ENCODE assay signal across 8 cellular contexts in genomic region chr3:143972495-143973351, GRCh38. TPM values are rescaled to one million over a fixed set of nuclear protein-coding genes. Genes with fewer than 3 reads are reported as not detected.
DNase-seq lines count a peak whose midpoint lies in the region; ATAC-seq and TF ChIP-seq lines count a peak whose summit lies in the region.

No MANE protein-coding gene starts in this region.

- H2BK15ac ChIP-seq in IMR-90 (ENCODE audit: low read depth, low read length), result no peak overlapping the region

- H3K27me3 ChIP-seq in IMR-90 (ENCODE audit: control insufficient read depth, insufficient read depth, low read length) (no peaks in the 10 kb centered on the region), PC-3 (ENCODE audit: low read length) (no peaks in the 10 kb centered on the region), esophagus muscularis mucosa (no peaks in the 10 kb centered on the region), muscle layer of duodenum (ENCODE audit: low read depth, low read length) (no peaks in the 10 kb centered on the region)

- no peaks in the 10 kb centered on the region for H3F3A ChIP-seq in PC-3 (ENCODE audit: low read length, unreplicated experiment)

- no peaks in the 10 kb centered on the region for H3K9me3 ChIP-seq in IMR-90 (ENCODE audit: control insufficient read depth, insufficient read depth, low read length)
- no peaks in the 10 kb centered on the region for H3K9me3 ChIP-seq in PC-3 (ENCODE audit: low read length)
- no peaks in the 10 kb centered on the region for H3K9me3 ChIP-seq in esophagus muscularis mucosa
- H3K9me3 ChIP-seq in muscle layer of duodenum (ENCODE audit: control insufficient read depth in 1 of 2, low read length in 2 of 2), result no peaks in the 10 kb centered on the region

- H3K4ac ChIP-seq in IMR-90 (ENCODE audit: low read depth, low read length), result peak overlapping the region; percentile 72; the same call in 1 of the 2 replicates

- H3K4me1 ChIP-seq in IMR-90 (ENCODE audit: control insufficient read depth, insufficient read depth, low read length) (no peaks in the 10 kb centered on the region), PC-3 (ENCODE audit: insufficient read depth, low read length) (peaks cover 32% of the 10 kb centered on the region), esophagus muscularis mucosa (peaks cover 0 to 43% (median 38%) of the 10 kb centered on the region in 4 donors), muscle layer of duodenum (ENCODE audit: control insufficient read depth in 1 of 2, insufficient read depth in 2 of 2, low read length in 2 of 2) (peaks cover 7 to 8% of the 10 kb centered on the region in 2 donors)

- TF ChIP-seq RAD21 in IMR-90 (IDR thresholded peaks at IDR 0.05; ENCODE audit: low read length), result peak; percentile 59

- H3K79me2 ChIP-seq in PC-3 (ENCODE audit: low read length), result peaks cover 55% of the 10 kb centered on the region

- TF ChIP-seq POLR2A in IMR-90 (IDR thresholded peaks at IDR 0.05; ENCODE audit: low read depth, low read length) (no peak), esophagus muscularis mucosa (IDR thresholded peaks at IDR 0.05; ENCODE audit: low read depth) (no peak)

- H4K5ac ChIP-seq in IMR-90 (ENCODE audit: low read depth, low read length), result no peak overlapping the region

- H4K20me1 ChIP-seq in IMR-90 (ENCODE audit: insufficient read depth, low read length) (no peaks in the 10 kb centered on the region; the same call in 1 of the 2 replicates), PC-3 (ENCODE audit: low read length) (peaks cover 21% of the 10 kb centered on the region; the same call in 1 of the 2 replicates)

- H2AK9ac ChIP-seq in IMR-90 (replicated peaks; ENCODE audit: low read depth, low read length, poor library complexity), result peak overlapping the region; percentile 60

- H4K8ac ChIP-seq in IMR-90 (ENCODE audit: low read depth in 2 of 2, low read length in 2 of 2), result no peak overlapping the region

- ATAC-seq in GM21576 (IDR thresholded peaks at IDR 0.05; ENCODE audit: unreplicated experiment) (peak; percentile 33), IMR-90 (ENCODE audit: low read depth) (peak; percentile 18), PC-3 (peak; percentile 37)

- H3K36me3 ChIP-seq in IMR-90 (ENCODE audit: control insufficient read depth, insufficient read depth, low read length) (no peaks in the 10 kb centered on the region), PC-3 (ENCODE audit: low read depth, low read length) (no peaks in the 10 kb centered on the region), esophagus muscularis mucosa (no peaks in the 10 kb centered on the region), muscle layer of duodenum (ENCODE audit: control insufficient read depth in 1 of 2, insufficient read depth in 2 of 2, low read length in 2 of 2) (no peaks in the 10 kb centered on the region)

- TF ChIP-seq EP300 in esophagus muscularis mucosa (IDR thresholded peaks at IDR 0.05), result no peak

- peak overlapping the region; percentile 71 for H2BK5ac ChIP-seq in IMR-90 (ENCODE audit: low read depth, low read length, poor library complexity, severe bottlenecking)

- peak overlapping the region; percentile 79; the same call in 1 of the 2 replicates for H3K18ac ChIP-seq in IMR-90 (ENCODE audit: low read depth, low read length)

- BruUV-seq in IMR-90 (replicated peaks; lab: Mats Ljungman, UMichigan) (no TSS peak), PC-3 (replicated peaks; lab: Mats Ljungman, UMichigan) (no TSS peak)

- peak overlapping the region; percentile 72 for H3K4me2 ChIP-seq in IMR-90 (ENCODE audit: low read depth, low read length)
- H3K4me2 ChIP-seq in PC-3 (ENCODE audit: low read length), result peak overlapping the region; percentile 98

- WGBS in IMR-90 (ENCODE audit: extremely low coverage in 2 of 2, insufficient read length in 1 of 2), 2 experiments, result 0% methylated on average over 31 of the region's 89 CpGs; no CpG with 5 or more reads in 1 of the 2 experiments
- WGBS in esophagus muscularis mucosa, result 0% methylated on average over 11 of the region's 89 CpGs

- no peak overlapping the region for H2AK5ac ChIP-seq in IMR-90 (ENCODE audit: low read depth, low read length)

- H3K9ac ChIP-seq in IMR-90 (ENCODE audit: low read depth, low read length) (peak overlapping the region; percentile 89), PC-3 (ENCODE audit: low read length) (peak overlapping the region; percentile 88)

- H3K9me1 ChIP-seq in IMR-90 (ENCODE audit: insufficient read depth, low read length), result no peaks in the 10 kb centered on the region

- peak overlapping the region; percentile 80 for H2BK120ac ChIP-seq in IMR-90 (ENCODE audit: low read depth, low read length)

- peak overlapping the region; percentile 99 for H2AFZ ChIP-seq in IMR-90 (replicated peaks; ENCODE audit: low read length, poor library complexity)
- peak overlapping the region; percentile 99 for H2AFZ ChIP-seq in PC-3 (ENCODE audit: low read length)

- DNase-seq in DMS53 treated with DMSO at 0.1 percent for 48 hours (lab: John Stamatoyannopoulos, UW; ENCODE audit: unreplicated experiment), result peak; percentile 47
- DNase-seq in IMR-90, result peak; percentile 85
- peak; percentile 71 for DNase-seq in PC-3
- peak; percentile 37 for DNase-seq in activated T-helper 1 cell treated with Interleukin-2 at 50 U/mL for 16 hours (ENCODE audit: low read depth)
- peak; percentile 93 for DNase-seq in esophagus muscularis mucosa (ENCODE audit: extremely low spot score)
- peak; percentile 27 for DNase-seq in stimulated activated CD8-positive, alpha-beta memory T cell treated with anti-CD3 and anti-CD28 coated beads, Interleukin-7, amount 100 ng/mL, for 24 hours (ENCODE audit: low read depth)

- H2BK20ac ChIP-seq in IMR-90 (ENCODE audit: low read depth, low read length), result no peak overlapping the region

- H3K79me1 ChIP-seq in IMR-90 (ENCODE audit: low read depth in 1 of 2, low read length in 2 of 2), result peaks cover 0 to 7% of the 10 kb centered on the region in 2 experiments; a peak in 2 of 4 replicates

- intact Hi-C loops in IMR-90 (cut with micrococcal nuclease), result loop anchor here (1.0 to 10.0 kb wide), 5 partner anchors 322 to 1795 kb away; no protein-coding TSS in a partner anchor
- intact Hi-C loops in PC-3 (cut with micrococcal nuclease), result loop anchor here (1.0 to 10.0 kb wide), 7 partner anchors 75 to 582 kb away; no protein-coding TSS in a partner anchor
- intact Hi-C loops in esophagus muscularis mucosa (cut with DNase I), result no loop called here

- H3K27ac ChIP-seq in IMR-90 (ENCODE audit: insufficient read depth, low read length) (peak overlapping the region; percentile 78), PC-3 (ENCODE audit: low read length) (peak overlapping the region; percentile 88), esophagus muscularis mucosa (replicated peaks in 1 of 4) (peak overlapping the region; percentile 95 to 97 (median 96)), muscle layer of duodenum (ENCODE audit: low read length) (peak overlapping the region; percentile 95)

- no peaks in the 10 kb centered on the region for H3K9me2 ChIP-seq in PC-3 (replicated peaks; ENCODE audit: low read length)

- CTCF ChIA-PET in IMR-90 (lab: Yijun Ruan, JAX) (interaction anchor here (0.6 to 1.1 kb wide), 3 partner anchors 15 to 1591 kb away, joined by 3 read pairs; no protein-coding TSS in a partner anchor), PC-3 (lab: Charles Lee) (interaction anchor here (1.3 kb wide), 1 partner anchor 1804 kb away, joined by 3 read pairs; no protein-coding TSS in a partner anchor)

- H3K56ac ChIP-seq in IMR-90 (ENCODE audit: extremely low read depth, insufficient read depth, low read length), result peak overlapping the region; percentile 84; the same call in 1 of the 2 replicates

- peak; percentile 52 for TF ChIP-seq CTCF in IMR-90 (conservative IDR thresholded peaks at IDR 0.05; ENCODE audit: low read depth, low read length)
- TF ChIP-seq CTCF in PC-3 (conservative IDR thresholded peaks at IDR 0.05; ENCODE audit: low read depth, low read length), result peak; percentile 54
- TF ChIP-seq CTCF in esophagus muscularis mucosa (IDR thresholded peaks at IDR 0.05), result peak; percentile 37 to 49 (median 48)

- peak overlapping the region; percentile 45 for H4K91ac ChIP-seq in IMR-90 (ENCODE audit: insufficient read depth, low read depth, low read length)

- in situ Hi-C loops in IMR-90 (cut with MboI; ENCODE audit: low sequenced_read_pairs), result no loop called here

- POLR2A ChIA-PET in IMR-90 (lab: Charles Lee; ENCODE audit: unreplicated experiment), result interaction anchor here (0.6 to 1.4 kb wide), 2 partner anchors 35 to 618 kb away, joined by 4 to 5 read pairs; no protein-coding TSS in a partner anchor
- POLR2A ChIA-PET in PC-3 (lab: Charles Lee; ENCODE audit: unreplicated experiment), result interaction anchor here (0.6 to 1.1 kb wide), 4 partner anchors 80 to 1680 kb away, joined by 3 read pairs; no protein-coding TSS in a partner anchor

- H3K14ac ChIP-seq in IMR-90 (replicated peaks; ENCODE audit: low read depth, low read length), result peak overlapping the region; percentile 86; the same call in 1 of the 2 replicates

- dilution Hi-C loops in IMR-90 (cut with HindIII; ENCODE audit: low sequenced_read_pairs, unreplicated experiment), result no loop called here

- H3K4me3 ChIP-seq in IMR-90 (ENCODE audit: insufficient read depth, low read depth, low read length) (peak overlapping the region; percentile 51), PC-3 (ENCODE audit: low read length) (peak overlapping the region; percentile 99), esophagus muscularis mucosa (peak overlapping the region; percentile 67 to 89 (median 88)), muscle layer of duodenum (ENCODE audit: low read depth in 1 of 2, low read length in 2 of 2) (peak overlapping the region; percentile 97 to 100)

- peak overlapping the region; percentile 87 for H3K23ac ChIP-seq in IMR-90 (ENCODE audit: low read depth, low read length)

TF ChIP-seq in IMR-90, 13 proteins besides CTCF, POLR2A, EP300 and RAD21:
- peak; percentile 28; the same call in 1 of the 2 replicates for TF ChIP-seq BHLHE40 (IDR thresholded peaks at IDR 0.05; ENCODE audit: low read depth, low read length)
- TF ChIP-seq MAZ (IDR thresholded peaks at IDR 0.05; ENCODE audit: borderline replicate concordance, low read depth, low read length), result peak; percentile 26; the same call in 1 of the 2 replicates
- TF ChIP-seq NFE2L2 (IDR thresholded peaks at IDR 0.05; ENCODE audit: low read depth, low read length), result no peak
- peak; percentile 37 for TF ChIP-seq SMC3 (IDR thresholded peaks at IDR 0.05; ENCODE audit: low read depth, low read length)
TF ChIP-seq in IMR-90: peak in this region for 3.

RNA-seq across cellular contexts. Expression of gene DIPK2A, which starts 1.1 kb away (rescaled TPM):
- total RNA-seq in IMR-90 (2012; rRNA removed) (14.0 and 31.7 TPM in 2 replicates), PC-3 (2014; rRNA removed) (28.5 and 31.3 TPM in 2 replicates), esophagus muscularis mucosa (10 to 100 TPM; 38.8 to 68.6 (median 48.3) TPM)
- 9.3 and 15.5 TPM in 2 replicates for polyA plus RNA-seq in IMR-90 (2012; rRNA removed)
- polyA plus RNA-seq in IMR-90 (2012; cell fraction: cytosol; rRNA removed), result 4.7 and 4.8 TPM in 2 replicates
- polyA plus RNA-seq in IMR-90 (2012; cell fraction: nucleus; rRNA removed; ENCODE audit: low replicate concordance), result 2.9 and 3.1 TPM in 2 replicates

Comparison
In these comparisons a context has a peak if more than half of its experiments do, and no peak if none do; other contexts are left out.
1. Peak in every context shown above with its lines: DNase-seq, ATAC-seq, H3K4me3 ChIP-seq and H3K27ac ChIP-seq.
2. DNase-seq: peak in every context shown above with its lines; median percentile 93 in esophagus muscularis mucosa; 85 in IMR-90; 71 in PC-3; 47 in DMS53 treated with DMSO at 0.1 percent for 48 hours; 37 in activated T-helper 1 cell treated with Interleukin-2 at 50 U/mL for 16 hours; 27 in stimulated activated CD8-positive, alpha-beta memory T cell treated with anti-CD3 and anti-CD28 coated beads, Interleukin-7, amount 100 ng/mL, for 24 hours.